1 cellular context compared by ENCODE assay signal in genomic region chr13:98315902-98316301, GRCh38.
TF ChIP-seq lines count a peak whose summit lies in the region.

No MANE protein-coding gene starts in this region.

TF ChIP-seq in GM23338, 12 proteins besides CTCF, POLR2A, EP300 and RAD21 (continued from another document):
- TF ChIP-seq, protein P1, sequence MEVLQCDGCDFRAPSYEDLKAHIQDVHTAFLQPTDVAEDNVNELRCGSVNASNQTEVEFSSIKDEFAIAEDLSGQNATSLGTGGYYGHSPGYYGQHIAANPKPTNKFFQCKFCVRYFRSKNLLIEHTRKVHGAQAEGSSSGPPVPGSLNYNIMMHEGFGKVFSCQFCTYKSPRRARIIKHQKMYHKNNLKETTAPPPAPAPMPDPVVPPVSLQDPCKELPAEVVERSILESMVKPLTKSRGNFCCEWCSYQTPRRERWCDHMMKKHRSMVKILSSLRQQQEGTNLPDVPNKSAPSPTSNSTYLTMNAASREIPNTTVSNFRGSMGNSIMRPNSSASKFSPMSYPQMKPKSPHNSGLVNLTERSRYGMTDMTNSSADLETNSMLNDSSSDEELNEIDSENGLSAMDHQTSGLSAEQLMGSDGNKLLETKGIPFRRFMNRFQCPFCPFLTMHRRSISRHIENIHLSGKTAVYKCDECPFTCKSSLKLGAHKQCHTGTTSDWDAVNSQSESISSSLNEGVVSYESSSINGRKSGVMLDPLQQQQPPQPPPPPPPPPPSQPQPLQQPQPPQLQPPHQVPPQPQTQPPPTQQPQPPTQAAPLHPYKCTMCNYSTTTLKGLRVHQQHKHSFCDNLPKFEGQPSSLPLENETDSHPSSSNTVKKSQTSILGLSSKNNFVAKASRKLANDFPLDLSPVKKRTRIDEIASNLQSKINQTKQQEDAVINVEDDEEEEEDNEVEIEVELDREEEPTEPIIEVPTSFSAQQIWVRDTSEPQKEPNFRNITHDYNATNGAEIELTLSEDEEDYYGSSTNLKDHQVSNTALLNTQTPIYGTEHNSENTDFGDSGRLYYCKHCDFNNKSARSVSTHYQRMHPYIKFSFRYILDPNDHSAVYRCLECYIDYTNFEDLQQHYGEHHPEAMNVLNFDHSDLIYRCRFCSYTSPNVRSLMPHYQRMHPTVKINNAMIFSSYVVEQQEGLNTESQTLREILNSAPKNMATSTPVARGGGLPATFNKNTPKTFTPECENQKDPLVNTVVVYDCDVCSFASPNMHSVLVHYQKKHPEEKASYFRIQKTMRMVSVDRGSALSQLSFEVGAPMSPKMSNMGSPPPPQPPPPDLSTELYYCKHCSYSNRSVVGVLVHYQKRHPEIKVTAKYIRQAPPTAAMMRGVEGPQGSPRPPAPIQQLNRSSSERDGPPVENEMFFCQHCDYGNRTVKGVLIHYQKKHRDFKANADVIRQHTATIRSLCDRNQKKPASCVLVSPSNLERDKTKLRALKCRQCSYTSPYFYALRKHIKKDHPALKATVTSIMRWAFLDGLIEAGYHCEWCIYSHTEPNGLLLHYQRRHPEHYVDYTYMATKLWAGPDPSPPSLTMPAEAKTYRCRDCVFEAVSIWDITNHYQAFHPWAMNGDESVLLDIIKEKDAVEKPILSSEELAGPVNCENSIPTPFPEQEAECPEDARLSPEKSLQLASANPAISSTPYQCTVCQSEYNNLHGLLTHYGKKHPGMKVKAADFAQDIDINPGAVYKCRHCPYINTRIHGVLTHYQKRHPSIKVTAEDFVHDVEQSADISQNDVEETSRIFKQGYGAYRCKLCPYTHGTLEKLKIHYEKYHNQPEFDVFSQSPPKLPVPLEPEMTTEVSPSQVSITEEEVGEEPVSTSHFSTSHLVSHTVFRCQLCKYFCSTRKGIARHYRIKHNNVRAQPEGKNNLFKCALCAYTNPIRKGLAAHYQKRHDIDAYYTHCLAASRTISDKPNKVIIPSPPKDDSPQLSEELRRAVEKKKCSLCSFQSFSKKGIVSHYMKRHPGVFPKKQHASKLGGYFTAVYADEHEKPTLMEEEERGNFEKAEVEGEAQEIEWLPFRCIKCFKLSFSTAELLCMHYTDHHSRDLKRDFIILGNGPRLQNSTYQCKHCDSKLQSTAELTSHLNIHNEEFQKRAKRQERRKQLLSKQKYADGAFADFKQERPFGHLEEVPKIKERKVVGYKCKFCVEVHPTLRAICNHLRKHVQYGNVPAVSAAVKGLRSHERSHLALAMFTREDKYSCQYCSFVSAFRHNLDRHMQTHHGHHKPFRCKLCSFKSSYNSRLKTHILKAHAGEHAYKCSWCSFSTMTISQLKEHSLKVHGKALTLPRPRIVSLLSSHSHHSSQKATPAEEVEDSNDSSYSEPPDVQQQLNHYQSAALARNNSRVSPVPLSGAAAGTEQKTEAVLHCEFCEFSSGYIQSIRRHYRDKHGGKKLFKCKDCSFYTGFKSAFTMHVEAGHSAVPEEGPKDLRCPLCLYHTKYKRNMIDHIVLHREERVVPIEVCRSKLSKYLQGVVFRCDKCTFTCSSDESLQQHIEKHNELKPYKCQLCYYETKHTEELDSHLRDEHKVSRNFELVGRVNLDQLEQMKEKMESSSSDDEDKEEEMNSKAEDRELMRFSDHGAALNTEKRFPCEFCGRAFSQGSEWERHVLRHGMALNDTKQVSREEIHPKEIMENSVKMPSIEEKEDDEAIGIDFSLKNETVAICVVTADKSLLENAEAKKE (CRISPR knock-in tag; IDR thresholded peaks at IDR 0.05): no peak
- no peak for TF ChIP-seq ZNF114 (CRISPR knock-in tag; IDR thresholded peaks at IDR 0.05)
